Comparison of ENCODE assay signal across 7 cellular contexts in the genomic region with DNA sequence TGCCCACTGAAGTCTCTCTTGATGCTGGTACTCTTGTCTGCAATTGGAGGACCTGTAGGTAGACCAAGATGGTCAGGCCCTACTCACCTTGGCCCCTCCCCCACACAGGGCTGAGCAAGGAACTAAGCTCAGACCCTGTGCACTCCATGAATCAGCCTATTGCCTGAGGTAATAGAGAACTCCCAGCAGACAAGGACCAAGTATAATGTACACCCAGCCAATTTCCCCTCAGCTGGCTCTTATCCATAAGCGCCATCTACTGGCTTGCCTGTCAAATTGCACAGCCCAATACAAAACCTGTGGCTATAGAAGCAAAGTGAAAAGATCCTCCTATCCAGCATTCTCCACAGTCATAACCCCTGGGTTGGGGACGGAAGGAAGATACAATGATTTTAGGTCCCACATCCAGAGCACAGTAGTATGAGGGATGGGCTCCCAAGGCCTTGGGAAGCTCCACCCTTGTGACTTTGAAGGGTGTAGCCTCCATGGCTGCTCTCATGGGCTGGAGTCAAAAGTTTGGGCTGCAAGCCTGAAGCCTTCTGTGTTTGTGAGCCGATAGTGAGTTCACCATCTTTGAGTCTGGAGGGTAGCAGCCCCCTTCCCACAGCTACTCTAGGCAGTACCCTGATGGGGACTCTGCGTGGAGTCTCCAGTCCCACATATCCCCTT. TPM values are rescaled to one million over a fixed set of nuclear protein-coding genes. Genes with fewer than 3 reads are reported as not detected.
A peak's percentile ranks its signal among the peaks of the same experiment; 100 is the strongest.
DNase-seq lines count a peak whose midpoint lies in the region; ATAC-seq and TF ChIP-seq lines count a peak whose summit lies in the region.

No MANE protein-coding gene starts in this region.

- H3K9me3 ChIP-seq in heart right ventricle: peaks cover 0 to 9% (median 0%) of the 10 kb centered on the region in 11 donors

- H3K4me3 Mint-ChIP-seq in activated T-helper 17 cell treated with anti-CD3 and anti-CD28 coated beads, Interleukin-2, amount 50 U/mL, for 72 hours: no peak overlapping the region

- 47% methylated on average over 4 of the region's 4 CpGs for WGBS in heart right ventricle, 2 donors

- no peaks in the 10 kb centered on the region for H3K36me3 ChIP-seq in heart right ventricle

- H3K36me3 Mint-ChIP-seq in activated T-helper 17 cell treated with anti-CD3 and anti-CD28 coated beads, Interleukin-2, amount 50 U/mL, for 72 hours (ENCODE audit: low read depth): no peaks in the 10 kb centered on the region

- peak; percentile 15 for TF ChIP-seq CTCF in GM12801 (IDR thresholded peaks at IDR 0.05; ENCODE audit: extremely low read depth, insufficient read length)
- peak; percentile 31 to 79 (median 63) for TF ChIP-seq CTCF in heart right ventricle (IDR thresholded peaks at IDR 0.05)

- H3K27me3 Mint-ChIP-seq in activated T-helper 17 cell treated with anti-CD3 and anti-CD28 coated beads, Interleukin-2, amount 50 U/mL, for 72 hours: peaks cover 16% of the 10 kb centered on the region

- H3K27ac ChIP-seq in heart right ventricle: no peak overlapping the region

- H3K27me3 ChIP-seq in heart right ventricle: peaks cover 0 to 14% (median 0%) of the 10 kb centered on the region in 7 donors

- peak; percentile 10 for DNase-seq in HuH-7 (ENCODE audit: low spot score)
- DNase-seq in OCI-M1 (lab: John Stamatoyannopoulos, UW): peak; percentile 82
- peak in 1 of 2 donors; percentile 8 for DNase-seq in heart right ventricle
- DNase-seq in sciatic nerve (ENCODE audit: low spot score): no peak

- no peaks in the 10 kb centered on the region for H3K4me1 Mint-ChIP-seq in activated T-helper 17 cell treated with anti-CD3 and anti-CD28 coated beads, Interleukin-2, amount 50 U/mL, for 72 hours

- H3K4me3 ChIP-seq in heart right ventricle: no peak overlapping the region

- no peaks in the 10 kb centered on the region for H3K9me3 Mint-ChIP-seq in activated T-helper 17 cell treated with anti-CD3 and anti-CD28 coated beads, Interleukin-2, amount 50 U/mL, for 72 hours

- ATAC-seq in GM21786 (IDR thresholded peaks at IDR 0.05; ENCODE audit: unreplicated experiment): peak; percentile 93
- ATAC-seq in activated T-helper 17 cell treated with anti-CD3 and anti-CD28 coated beads, Interleukin-2, amount 50 U/mL, for 72 hours (replicated peaks): peak; percentile 76
- ATAC-seq in heart right ventricle: peak in 7 of 8 donors; percentile 34 to 76 (median 53)
- peak; percentile 71 for ATAC-seq in sciatic nerve

- no peaks in the 10 kb centered on the region for H3K4me1 ChIP-seq in heart right ventricle

- intact Hi-C loops in heart right ventricle (cut with DNase I): loop anchor here in 4 of 10 donors (5.0 to 10.0 kb wide), 3 partner anchors 134 to 214 kb away; a partner anchor contains a TSS
- intact Hi-C loops in sciatic nerve (cut with DNase I): no loop called here

- H3K27ac Mint-ChIP-seq in activated T-helper 17 cell treated with anti-CD3 and anti-CD28 coated beads, Interleukin-2, amount 50 U/mL, for 72 hours: no peak overlapping the region

RNA-seq across cellular contexts. Expression of a gene that starts 56.0 kb away (rescaled TPM):
- total RNA-seq in activated T-helper 17 cell treated with anti-CD3 and anti-CD28 coated beads, Interleukin-2, amount 50 U/mL, for 72 hours: not detected
- total RNA-seq in heart right ventricle (under 1 TPM in 4 of 10 donors, not detected in 6; 0.28 to 0.58 (median 0.48) TPM), sciatic nerve (0.27 TPM)
- under 1 TPM; 0.07 to 0.15 TPM for polyA plus RNA-seq in heart right ventricle

RNA-seq across cellular contexts. Expression of a gene that starts 56.7 kb away (rescaled TPM):
- under 1 TPM in 1 of 2 donors, not detected in 1; 0.13 TPM for total RNA-seq in activated T-helper 17 cell treated with anti-CD3 and anti-CD28 coated beads, Interleukin-2, amount 50 U/mL, for 72 hours
- under 1 TPM in 4 of 10 donors, not detected in 6; 0.22 to 0.79 (median 0.50) TPM for total RNA-seq in heart right ventricle
- under 1 TPM in 1 of 2 donors, not detected in 1; 0.29 TPM for polyA plus RNA-seq in heart right ventricle
- 2.6 TPM for total RNA-seq in sciatic nerve
